ENCODE assay signal across 13 cellular contexts in genomic region chr1:159911668-159912067, GRCh38. TPM values are rescaled to one million over a fixed set of nuclear protein-coding genes. Genes with fewer than 3 reads are reported as not detected.
DNase-seq lines count a peak whose midpoint lies in the region; ATAC-seq and TF ChIP-seq lines count a peak whose summit lies in the region.
"Had no signal": no experiment of that assay in that cellular context is flagged by ENCODE, and none has a peak within 500 bp of the region (broad histone marks: within the 10 kb centered on the region; RNA-seq: fewer than 3 reads in every experiment).

No MANE protein-coding gene starts in this region.

- H3K36me3 ChIP-seq in esophagus muscularis mucosa, result peaks cover 0 to 9% (median 3%) of the 10 kb centered on the region in 4 donors
- H3K36me3 ChIP-seq in BE2C, result no peaks in the 10 kb centered on the region
- no peaks in the 10 kb centered on the region for H3K36me3 ChIP-seq in SJCRH30
- H3K36me3 ChIP-seq: WERI-Rb-1 had no signal

- H3K4me3 ChIP-seq in esophagus muscularis mucosa, result no peak overlapping the region
- no peak overlapping the region for H3K4me3 ChIP-seq in BE2C (ENCODE audit: low read depth, low read length)
- H3K4me3 ChIP-seq in SJCRH30, result no peak overlapping the region

- TF ChIP-seq CTCF in esophagus muscularis mucosa (IDR thresholded peaks at IDR 0.05) (no peak), BE2C (IDR thresholded peaks at IDR 0.05; ENCODE audit: low read depth, low read length) (no peak)

- H3K27ac ChIP-seq in esophagus muscularis mucosa (replicated peaks in 1 of 4) (peak overlapping the region in 3 of 4 donors; percentile 10 to 41 (median 23)), SJCRH30 (no peak overlapping the region)
- H3K27ac ChIP-seq: WERI-Rb-1 had no signal

- H3K27me3 ChIP-seq in esophagus muscularis mucosa (no peaks in the 10 kb centered on the region), BE2C (no peaks in the 10 kb centered on the region), SJCRH30 (no peaks in the 10 kb centered on the region)

- POLR2A ChIA-PET in T-cell (lab: Charles Lee), result interaction anchor here in 1 of 2 donors (0.7 kb wide), 1 partner anchor 348 kb away, joined by 3 read pairs; no protein-coding TSS in a partner anchor

- DNase-seq in activated naive CD4-positive, alpha-beta T cell treated with anti-CD3 and anti-CD28 coated beads for 36 hours, result peak; percentile 32
- DNase-seq in activated naive CD4-positive, alpha-beta T cell (lab: John Stamatoyannopoulos, UW), result no peak
- DNase-seq in T-cell (no peak), esophagus muscularis mucosa (ENCODE audit: extremely low spot score) (no peak), ecto neural progenitor cell (ENCODE audit: low spot score) (no peak), BE2C (no peak), SJCRH30 (no peak)
- DNase-seq: stimulated activated CD4-positive, alpha-beta T cell treated with anti-CD3 and anti-CD28 coated beads, Interleukin-15, amount 100 ng/mL, for 24 hours; substantia nigra; WERI-Rb-1 had no signal

- peaks cover 5% of the 10 kb centered on the region for H3K36me3 Mint-ChIP-seq in activated naive CD4-positive, alpha-beta T cell treated with anti-CD3 and anti-CD28 coated beads for 36 hours (ENCODE audit: low read depth)
- H3K36me3 Mint-ChIP-seq in T-cell, result peaks cover 11% of the 10 kb centered on the region
- peaks cover 17% of the 10 kb centered on the region for H3K36me3 Mint-ChIP-seq in stimulated activated naive CD8-positive, alpha-beta T cell treated with anti-CD3 and anti-CD28 coated beads, Interleukin-15, Interleukin-2, amounts not matched to agents 100 ng/mL and 50 ng/mL, for 24 hours (ENCODE audit: low read depth)

- no peaks in the 10 kb centered on the region for H3K9me3 Mint-ChIP-seq in activated naive CD4-positive, alpha-beta T cell treated with anti-CD3 and anti-CD28 coated beads for 36 hours
- no peaks in the 10 kb centered on the region for H3K9me3 Mint-ChIP-seq in T-cell
- no peaks in the 10 kb centered on the region for H3K9me3 Mint-ChIP-seq in stimulated activated naive CD8-positive, alpha-beta T cell treated with anti-CD3 and anti-CD28 coated beads, Interleukin-15, Interleukin-2, amounts not matched to agents 100 ng/mL and 50 ng/mL, for 24 hours

- CTCF ChIA-PET in activated naive CD4-positive, alpha-beta T cell treated with anti-CD3 and anti-CD28 coated beads for 36 hours (lab: Charles Lee), result interaction anchor here (0.6 kb wide), 1 partner anchor 111 kb away, joined by 3 read pairs; no protein-coding TSS in a partner anchor
- CTCF ChIA-PET in T-cell (lab: Charles Lee), result interaction anchor here (0.6 to 1.0 kb wide), 3 partner anchors 15 to 171 kb away, joined by 3 to 4 read pairs (median 4); no protein-coding TSS in a partner anchor

- TF ChIP-seq POLR2A in esophagus muscularis mucosa (IDR thresholded peaks at IDR 0.05; ENCODE audit: low read depth), result no peak

- H3K4me1 ChIP-seq in esophagus muscularis mucosa, result peaks cover 30 to 46% (median 41%) of the 10 kb centered on the region in 4 donors
- H3K4me1 ChIP-seq in BE2C, result peaks cover 35% of the 10 kb centered on the region
- peaks cover 38% of the 10 kb centered on the region for H3K4me1 ChIP-seq in SJCRH30

- H3K9me3 ChIP-seq in esophagus muscularis mucosa (no peaks in the 10 kb centered on the region), BE2C (no peaks in the 10 kb centered on the region), SJCRH30 (replicated peaks) (no peaks in the 10 kb centered on the region)

- ATAC-seq in T-cell (replicated peaks in 1 of 4), result no peak

- intact Hi-C loops in activated naive CD4-positive, alpha-beta T cell treated with anti-CD3 and anti-CD28 coated beads for 36 hours (cut with micrococcal nuclease), result no loop called here
- intact Hi-C loops in esophagus muscularis mucosa (cut with DNase I), result no loop called here

- H3K4me3 Mint-ChIP-seq in activated naive CD4-positive, alpha-beta T cell treated with anti-CD3 and anti-CD28 coated beads for 36 hours, result no peak overlapping the region
- peak overlapping the region in 1 of 3 donors; percentile 63 for H3K4me3 Mint-ChIP-seq in T-cell
- peak overlapping the region; percentile 30 for H3K4me3 Mint-ChIP-seq in stimulated activated naive CD8-positive, alpha-beta T cell treated with anti-CD3 and anti-CD28 coated beads, Interleukin-15, Interleukin-2, amounts not matched to agents 100 ng/mL and 50 ng/mL, for 24 hours

- H3K4me1 Mint-ChIP-seq in activated naive CD4-positive, alpha-beta T cell treated with anti-CD3 and anti-CD28 coated beads for 36 hours (ENCODE audit: low read depth), result peaks cover 38% of the 10 kb centered on the region
- H3K4me1 Mint-ChIP-seq in T-cell, result peaks cover 71 to 86% (median 82%) of the 10 kb centered on the region in 3 donors
- H3K4me1 Mint-ChIP-seq in stimulated activated naive CD8-positive, alpha-beta T cell treated with anti-CD3 and anti-CD28 coated beads, Interleukin-15, Interleukin-2, amounts not matched to agents 100 ng/mL and 50 ng/mL, for 24 hours (ENCODE audit: low read depth), result peaks cover 49% of the 10 kb centered on the region

- TF ChIP-seq EP300 in esophagus muscularis mucosa (IDR thresholded peaks at IDR 0.05), result no peak

- H3K27me3 Mint-ChIP-seq in activated naive CD4-positive, alpha-beta T cell treated with anti-CD3 and anti-CD28 coated beads for 36 hours (ENCODE audit: low read depth), result no peaks in the 10 kb centered on the region
- H3K27me3 Mint-ChIP-seq in T-cell, result no peaks in the 10 kb centered on the region
- H3K27me3 Mint-ChIP-seq in stimulated activated naive CD8-positive, alpha-beta T cell treated with anti-CD3 and anti-CD28 coated beads, Interleukin-15, Interleukin-2, amounts not matched to agents 100 ng/mL and 50 ng/mL, for 24 hours, result no peaks in the 10 kb centered on the region

- 52% methylated on average over 3 of the region's 3 CpGs for WGBS in esophagus muscularis mucosa

- H3K27ac Mint-ChIP-seq in activated naive CD4-positive, alpha-beta T cell treated with anti-CD3 and anti-CD28 coated beads for 36 hours, result peak overlapping the region; percentile 69
- peak overlapping the region; percentile 94 to 98 for H3K27ac Mint-ChIP-seq in T-cell
- peak overlapping the region; percentile 96 for H3K27ac Mint-ChIP-seq in stimulated activated naive CD8-positive, alpha-beta T cell treated with anti-CD3 and anti-CD28 coated beads, Interleukin-15, Interleukin-2, amounts not matched to agents 100 ng/mL and 50 ng/mL, for 24 hours

RNA-seq across cellular contexts. Expression of gene CFAP45, which starts 11.7 kb away (rescaled TPM):
- total RNA-seq in activated naive CD4-positive, alpha-beta T cell treated with anti-CD3 and anti-CD28 coated beads for 36 hours, result 1 to 10 TPM; 2.1 to 2.6 TPM
- total RNA-seq in T-cell (1 to 10 TPM; 1.2 to 4.7 (median 1.5) TPM), esophagus muscularis mucosa (under 1 TPM in 2 of 4 donors, not detected in 2; 0.17 to 0.32 TPM)
- 3.6 TPM for polyA plus RNA-seq in BE2C (2012; ENCODE audit: insufficient read depth, insufficient read length, low read depth)
- total RNA-seq in SJCRH30 (2014; rRNA removed; shearing (Covaris generic)), result 0.41 and 0.42 TPM in 2 replicates

RNA-seq across cellular contexts. Expression of gene TAGLN2, which starts 13.6 kb away (rescaled TPM):
- total RNA-seq in activated naive CD4-positive, alpha-beta T cell treated with anti-CD3 and anti-CD28 coated beads for 36 hours, result 100 to 1,000 TPM; 453 to 454 TPM
- 100 to 1,000 TPM; 210 to 372 (median 245) TPM for total RNA-seq in T-cell
- 100 to 1,000 TPM; 125 to 276 (median 228) TPM for total RNA-seq in esophagus muscularis mucosa
- 685 TPM for polyA plus RNA-seq in BE2C (2012; ENCODE audit: insufficient read depth, insufficient read length, low read depth)
- total RNA-seq in SJCRH30 (2014; rRNA removed; shearing (Covaris generic)), result 82.6 and 85.4 TPM in 2 replicates

RNA-seq across cellular contexts. Expression of gene IGSF9, which starts 33.7 kb away (rescaled TPM):
- total RNA-seq in activated naive CD4-positive, alpha-beta T cell treated with anti-CD3 and anti-CD28 coated beads for 36 hours, result not detected
- total RNA-seq in T-cell, result under 1 TPM in 3 of 5 donors, not detected in 2; 0.06 to 0.16 (median 0.12) TPM
- total RNA-seq in esophagus muscularis mucosa, result under 1 TPM in 2 of 4 donors, not detected in 2; 0.17 to 0.23 TPM
- 3.8 TPM for polyA plus RNA-seq in BE2C (2012; ENCODE audit: insufficient read depth, insufficient read length, low read depth)
- 0.06 and 0.08 TPM in 2 replicates for total RNA-seq in SJCRH30 (2014; rRNA removed; shearing (Covaris generic))

RNA-seq across cellular contexts. Expression of gene SLAMF9, which starts 42.4 kb away (rescaled TPM):
- not detected for total RNA-seq in activated naive CD4-positive, alpha-beta T cell treated with anti-CD3 and anti-CD28 coated beads for 36 hours
- total RNA-seq in T-cell (not detected), esophagus muscularis mucosa (not detected)
- polyA plus RNA-seq in BE2C (2012; ENCODE audit: insufficient read depth, insufficient read length, low read depth), result not detected
- not detected in 2 replicates for total RNA-seq in SJCRH30 (2014; rRNA removed; shearing (Covaris generic))
- total RNA-seq: M059J, mesenteric fat pad had no signal

RNA-seq across cellular contexts. Expression of gene VSIG8, which starts 49.2 kb away (rescaled TPM):
- not detected for total RNA-seq in activated naive CD4-positive, alpha-beta T cell treated with anti-CD3 and anti-CD28 coated beads for 36 hours
- total RNA-seq in T-cell, result not detected
- total RNA-seq in esophagus muscularis mucosa, result not detected
- 0.60 TPM for polyA plus RNA-seq in BE2C (2012; ENCODE audit: insufficient read depth, insufficient read length, low read depth)
- not detected in 2 replicates for total RNA-seq in SJCRH30 (2014; rRNA removed; shearing (Covaris generic))
- total RNA-seq: M059J, mesenteric fat pad had no signal
